Comparison of ENCODE assay signal across 8 cellular contexts in the genomic region with DNA sequence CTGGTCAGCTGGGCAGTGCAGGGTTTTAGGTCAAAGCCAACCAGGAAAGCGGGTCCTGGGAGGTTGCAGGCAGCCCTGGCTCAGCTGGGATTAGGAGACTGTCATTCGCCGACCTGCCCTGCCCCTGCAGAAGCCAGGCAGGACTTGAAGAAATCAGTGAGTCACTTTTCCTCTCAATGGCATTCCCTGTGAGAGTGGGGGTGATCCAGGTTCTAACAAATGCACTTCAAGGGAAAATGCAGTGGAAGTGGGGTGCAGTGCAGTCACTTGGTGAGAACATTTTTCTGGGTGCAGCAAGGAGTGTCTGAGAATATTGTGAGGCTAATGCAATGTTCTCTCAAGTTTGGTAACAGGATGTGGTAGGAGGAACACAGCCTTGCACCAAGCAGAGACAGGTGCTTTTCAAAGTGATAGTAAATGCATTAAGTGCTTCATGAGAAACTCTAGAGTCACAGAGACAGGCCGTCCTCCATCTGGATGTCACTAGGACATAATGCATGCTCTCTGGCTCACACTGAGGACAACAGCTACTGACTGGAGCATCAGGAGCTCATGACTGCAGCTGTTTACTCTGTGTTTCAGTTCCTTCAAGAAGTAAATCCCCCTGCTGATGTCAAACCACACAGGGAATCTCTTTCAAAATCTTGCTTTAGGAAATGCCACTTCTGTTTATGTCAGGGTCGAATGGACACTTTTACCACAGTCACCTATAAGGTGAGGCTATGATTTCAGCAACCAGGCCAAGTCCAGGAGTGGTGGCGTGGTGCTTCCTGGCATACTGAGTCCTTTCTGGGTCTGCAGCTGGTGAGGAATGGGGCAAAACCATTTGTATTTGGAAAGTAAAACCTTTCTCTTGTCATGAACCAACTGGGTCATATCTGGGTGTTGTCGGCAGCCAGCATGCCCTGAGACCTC. TPM values are rescaled to one million over a fixed set of nuclear protein-coding genes. Genes with fewer than 3 reads are reported as not detected.
DNase-seq lines count a peak whose midpoint lies in the region; ATAC-seq and TF ChIP-seq lines count a peak whose summit lies in the region.

No MANE protein-coding gene starts in this region.

- H3K9me3 ChIP-seq in OCI-LY3 (ENCODE audit: insufficient read depth, low read length) = no peaks in the 10 kb centered on the region
- H3K9me3 ChIP-seq in effector memory CD4-positive, alpha-beta T cell (ENCODE audit: control insufficient read depth, low read length) = no peaks in the 10 kb centered on the region
- H3K9me3 ChIP-seq in suprapubic skin = no peaks in the 10 kb centered on the region
- H3K9me3 ChIP-seq in BE2C = no peaks in the 10 kb centered on the region

- TF ChIP-seq POLR2A in suprapubic skin (IDR thresholded peaks at IDR 0.05) = no peak

- peak; percentile 90 for ATAC-seq in HG02852 (IDR thresholded peaks at IDR 0.05; ENCODE audit: unreplicated experiment)

- H2AFZ ChIP-seq in OCI-LY3 (ENCODE audit: low read depth, low read length) = no peak overlapping the region

- H3K27me3 ChIP-seq in OCI-LY3 (ENCODE audit: low read depth, low read length) (no peaks in the 10 kb centered on the region), suprapubic skin (no peaks in the 10 kb centered on the region), BE2C (no peaks in the 10 kb centered on the region)
- H3K27me3 ChIP-seq in effector memory CD4-positive, alpha-beta T cell (replicated peaks; ENCODE audit: control insufficient read depth, insufficient read depth, low read length, poor library complexity, severe bottlenecking) = no peaks in the 10 kb centered on the region

- peak overlapping the region; percentile 78 for H3K4me2 ChIP-seq in OCI-LY3 (ENCODE audit: low read length)

- DNase-seq in stimulated activated CD4-positive, alpha-beta T cell treated with anti-CD3 and anti-CD28 coated beads, Interleukin-1b, Interleukin-23, amount 100 ng/mL, for 48 hours = peak; percentile 56
- no peak for DNase-seq in stimulated activated CD4-positive, alpha-beta T cell treated with anti-CD3 and anti-CD28 coated beads, Interleukin-4, amount 100 ng/mL, for 1 hour
- peak in 1 of 3 donors; percentile 17 for DNase-seq in effector memory CD4-positive, alpha-beta T cell
- DNase-seq in suprapubic skin (ENCODE audit: low spot score in 2 of 2) (no peak), BE2C (no peak), NCI-H1048 (lab: John Stamatoyannopoulos, UW) (no peak)

- TF ChIP-seq CTCF in OCI-LY3 (IDR thresholded peaks at IDR 0.05; ENCODE audit: low read depth, low read length) (no peak), suprapubic skin (IDR thresholded peaks at IDR 0.05) (no peak), BE2C (IDR thresholded peaks at IDR 0.05; ENCODE audit: low read depth, low read length) (no peak)

- TF ChIP-seq EP300 in suprapubic skin (IDR thresholded peaks at IDR 0.05) = no peak

- H3K36me3 ChIP-seq in OCI-LY3 (replicated peaks; ENCODE audit: low read depth, low read length) (peaks cover 6% of the 10 kb centered on the region), suprapubic skin (no peaks in the 10 kb centered on the region), BE2C (no peaks in the 10 kb centered on the region)
- no peaks in the 10 kb centered on the region for H3K36me3 ChIP-seq in effector memory CD4-positive, alpha-beta T cell (ENCODE audit: control insufficient read depth, insufficient read depth, low read length)

- H3K4me3 ChIP-seq in OCI-LY3 (ENCODE audit: low read length) = peak overlapping the region; percentile 15
- H3K4me3 ChIP-seq in effector memory CD4-positive, alpha-beta T cell (ENCODE audit: insufficient read depth, low read depth, low read length, poor library complexity, severe bottlenecking) = no peak overlapping the region
- H3K4me3 ChIP-seq in suprapubic skin = no peak overlapping the region
- no peak overlapping the region for H3K4me3 ChIP-seq in BE2C (ENCODE audit: low read depth, low read length)

- H3K9ac ChIP-seq in OCI-LY3 (ENCODE audit: low read length) = no peak overlapping the region; the same call in 1 of the 2 replicates

- H4K20me1 ChIP-seq in OCI-LY3 (ENCODE audit: insufficient read depth, low read length) = peaks cover 15% of the 10 kb centered on the region

- H3K79me2 ChIP-seq in OCI-LY3 (ENCODE audit: low read length) = no peaks in the 10 kb centered on the region

- 80% methylated on average over 7 of the region's 7 CpGs for WGBS in suprapubic skin

- H3K4me1 ChIP-seq in OCI-LY3 (ENCODE audit: low read length) = peaks cover 33% of the 10 kb centered on the region
- peaks cover 39% of the 10 kb centered on the region for H3K4me1 ChIP-seq in effector memory CD4-positive, alpha-beta T cell (ENCODE audit: control insufficient read depth, insufficient read depth, low read length, poor library complexity, severe bottlenecking)
- no peaks in the 10 kb centered on the region for H3K4me1 ChIP-seq in suprapubic skin
- H3K4me1 ChIP-seq in BE2C = no peaks in the 10 kb centered on the region

- peak overlapping the region; percentile 67 for H3K27ac ChIP-seq in OCI-LY3 (ENCODE audit: low read length)
- H3K27ac ChIP-seq in effector memory CD4-positive, alpha-beta T cell (ENCODE audit: insufficient read depth, low read length, poor library complexity, severe bottlenecking) = peak overlapping the region; percentile 68
- peak overlapping the region; percentile 4 for H3K27ac ChIP-seq in suprapubic skin

RNA-seq across cellular contexts. Expression of a gene that starts 16.7 kb away (rescaled TPM):
- 1 to 10 TPM; 3.5 to 6.9 (median 5.5) TPM for total RNA-seq in suprapubic skin
- 4.5 TPM for polyA plus RNA-seq in BE2C (2012; ENCODE audit: insufficient read depth, insufficient read length, low read depth)

RNA-seq across cellular contexts. Expression of a gene that starts 59.2 kb away (rescaled TPM):
- total RNA-seq in suprapubic skin = 10 to 100 TPM; 52.3 to 59.9 (median 57.7) TPM
- 24.1 TPM for polyA plus RNA-seq in BE2C (2012; ENCODE audit: insufficient read depth, insufficient read length, low read depth)

Comparison
In these comparisons a context has a peak if more than half of its experiments do, and no peak if none do; other contexts are left out.
1. H3K27ac ChIP-seq: peak in every context shown above with its lines; median percentile 68 in effector memory CD4-positive, alpha-beta T cell; 67 in OCI-LY3; 4 in suprapubic skin.